ENCODE assay signal across 18 cellular contexts in the genomic region with DNA sequence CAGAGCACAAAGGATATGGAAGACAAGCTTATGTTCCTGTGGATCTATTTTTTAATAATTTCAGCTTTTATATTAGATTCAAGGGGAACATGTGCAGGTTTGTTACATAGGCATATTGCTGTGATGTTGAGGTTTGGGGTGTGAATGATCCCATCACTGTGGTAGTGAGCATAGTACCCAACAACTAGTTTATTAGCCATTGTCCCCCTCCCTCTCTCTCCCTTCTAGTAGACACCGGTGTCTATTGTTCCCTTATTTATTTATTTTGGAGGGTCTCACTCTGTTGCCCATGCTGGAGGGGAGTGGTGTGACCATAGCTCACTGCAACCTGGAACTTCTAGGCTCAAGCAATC. TPM values are rescaled to one million over a fixed set of nuclear protein-coding genes. Genes with fewer than 3 reads are reported as not detected.
DNase-seq lines count a peak whose midpoint lies in the region; ATAC-seq, FAIRE-seq and TF ChIP-seq lines count a peak whose summit lies in the region.
"Had no signal": no experiment of that assay in that cellular context is flagged by ENCODE, and none has a peak within 500 bp of the region (broad histone marks: within the 10 kb centered on the region; RNA-seq: fewer than 3 reads in every experiment).

No MANE protein-coding gene starts in this region.

- H3K9me3 Mint-ChIP-seq in natural killer cell (no peaks in the 10 kb centered on the region), endothelial cell (ENCODE audit: unreplicated experiment) (no peaks in the 10 kb centered on the region)
- H3K9me3 Mint-ChIP-seq in natural killer cell treated with Interleukin-12 subunit alpha and Interleukin-12 subunit beta and Interleukin-15 and Interleukin-18, amount 100 ng/mL, for 72 hours, result no peaks in the 10 kb centered on the region

- FAIRE-seq in GM12891 (lab: Jason Lieb, UNC), result peak; percentile 71
- FAIRE-seq: D721Med had no signal

- TF ChIP-seq CTCF in natural killer cell (IDR thresholded peaks at IDR 0.05), result no peak
- no peak for TF ChIP-seq CTCF in endothelial cell (IDR thresholded peaks at IDR 0.05; ENCODE audit: unreplicated experiment)

- peak; percentile 53 to 72 (median 71) for ATAC-seq in natural killer cell
- no peak for ATAC-seq in natural killer cell treated with Interleukin-12 subunit alpha and Interleukin-12 subunit beta and Interleukin-15 and Interleukin-18, amount 100 ng/mL, for 72 hours

- intact Hi-C loops in natural killer cell (cut with micrococcal nuclease), result no loop called here

- TF ChIP-seq POLR2A in GM12891 (IDR thresholded peaks at IDR 0.05; ENCODE audit: low read depth, low read length), result no peak

- DNase-seq in natural killer cell (no peak), GM12891 (ENCODE audit: insufficient read length, low spot score) (no peak), endothelial cell (ENCODE audit: low spot score) (no peak), NCI-H2081 treated with DMSO at 0.1 percent for 48 hours (lab: John Stamatoyannopoulos, UW) (no peak), H4 (ENCODE audit: low spot score) (no peak)
- DNase-seq in natural killer cell treated with Interleukin-12 subunit alpha and Interleukin-12 subunit beta and Interleukin-15 and Interleukin-18, amount 100 ng/mL, for 72 hours (ENCODE audit: low spot score), result no peak
- DNase-seq in stimulated activated CD8-positive, alpha-beta memory T cell treated with anti-CD3 and anti-CD28 coated beads, Interleukin-4, amount 100 ng/mL, for 48 hours, result no peak
- DNase-seq: ACHN; AML-193; DMS79; GM23248; NCI-H187; NCI-H345; NK-92 treated with Interleukin-12 subunit alpha and Interleukin-12 subunit beta, amount 100 ng/mL, for 24 hours; OCI-M1; SIG-M5 had no signal

- H3K27me3 Mint-ChIP-seq in natural killer cell (ENCODE audit: low read depth in 2 of 2) (no peaks in the 10 kb centered on the region), endothelial cell (ENCODE audit: unreplicated experiment) (peaks cover 6% of the 10 kb centered on the region)
- H3K27me3 Mint-ChIP-seq in natural killer cell treated with Interleukin-12 subunit alpha and Interleukin-12 subunit beta and Interleukin-15 and Interleukin-18, amount 100 ng/mL, for 72 hours, result no peaks in the 10 kb centered on the region

- H3K27ac Mint-ChIP-seq in natural killer cell (peak overlapping the region; percentile 88 to 96), endothelial cell (ENCODE audit: unreplicated experiment) (peak overlapping the region; percentile 52)
- H3K27ac Mint-ChIP-seq in natural killer cell treated with Interleukin-12 subunit alpha and Interleukin-12 subunit beta and Interleukin-15 and Interleukin-18, amount 100 ng/mL, for 72 hours, result peak overlapping the region in 1 of 2 donors; percentile 65

- H3K4me1 Mint-ChIP-seq in natural killer cell (peaks cover 56 to 67% of the 10 kb centered on the region in 2 donors), endothelial cell (ENCODE audit: unreplicated experiment) (peaks cover 39% of the 10 kb centered on the region)
- peaks cover 40 to 49% of the 10 kb centered on the region in 2 donors for H3K4me1 Mint-ChIP-seq in natural killer cell treated with Interleukin-12 subunit alpha and Interleukin-12 subunit beta and Interleukin-15 and Interleukin-18, amount 100 ng/mL, for 72 hours (ENCODE audit: low read depth in 2 of 2)

- peak overlapping the region; percentile 60 for H3K4me3 Mint-ChIP-seq in natural killer cell
- no peak overlapping the region for H3K4me3 Mint-ChIP-seq in natural killer cell treated with Interleukin-12 subunit alpha and Interleukin-12 subunit beta and Interleukin-15 and Interleukin-18, amount 100 ng/mL, for 72 hours
- H3K4me3 Mint-ChIP-seq in endothelial cell (ENCODE audit: unreplicated experiment), result no peak overlapping the region

- H3K36me3 Mint-ChIP-seq in natural killer cell, result peaks cover 11% of the 10 kb centered on the region
- peaks cover 13% of the 10 kb centered on the region for H3K36me3 Mint-ChIP-seq in natural killer cell treated with Interleukin-12 subunit alpha and Interleukin-12 subunit beta and Interleukin-15 and Interleukin-18, amount 100 ng/mL, for 72 hours
- H3K36me3 Mint-ChIP-seq in endothelial cell (ENCODE audit: low read depth, unreplicated experiment), result peaks cover 24% of the 10 kb centered on the region

TF ChIP-seq in GM12891, 5 proteins besides CTCF, POLR2A, EP300 and RAD21:
- TF ChIP-seq TAF1 (IDR thresholded peaks at IDR 0.05; ENCODE audit: low read depth, low read length) (no peak), PAX5 (IDR thresholded peaks at IDR 0.05; ENCODE audit: insufficient read depth, low read length, severe bottlenecking) (no peak), POLR2AphosphoS5 (IDR thresholded peaks at IDR 0.05; ENCODE audit: low read depth, low read length) (no peak), SPI1 (IDR thresholded peaks at IDR 0.05; ENCODE audit: low read depth, low read length) (no peak), POU2F2 (IDR thresholded peaks at IDR 0.05; ENCODE audit: low read depth, low read length) (no peak)

RNA-seq across cellular contexts. Expression of gene S1PR1, which starts 8.7 kb away (rescaled TPM):
- total RNA-seq in natural killer cell (100 to 1,000 TPM in 1 of 3 donors, 10 to 100 TPM in 2; 33.5 to 114 (median 80.2) TPM), endothelial cell (ENCODE audit: unreplicated experiment) (79.1 TPM)
- total RNA-seq in natural killer cell treated with Interleukin-12 subunit alpha and Interleukin-12 subunit beta and Interleukin-15 and Interleukin-18, amount 100 ng/mL, for 72 hours, result 10 to 100 TPM; 11.8 to 49.3 TPM
- 11.5 TPM for polyA plus RNA-seq in GM12891 (2012; ENCODE audit: low read depth, missing spikeins)
- total RNA-seq in H4 (2014; rRNA removed; shearing (Covaris generic)), result 3.2 and 4.9 TPM in 2 replicates
- total RNA-seq: G401 had no signal

Comparison
In these comparisons a context has a peak if more than half of its experiments do, and no peak if none do; other contexts are left out.
1. ATAC-seq: peak in natural killer cell (3 of 3); none in natural killer cell treated with Interleukin-12 subunit alpha and Interleukin-12 subunit beta and Interleukin-15 and Interleukin-18, amount 100 ng/mL, for 72 hours (0 of 2).